In genomic region chr14:77313374-77313773, GRCh38 we compare ENCODE assay signal across 13 cellular contexts. TPM values are rescaled to one million over a fixed set of nuclear protein-coding genes. Genes with fewer than 3 reads are reported as not detected.
DNase-seq lines count a peak whose midpoint lies in the region; ATAC-seq and TF ChIP-seq lines count a peak whose summit lies in the region.
"Had no signal": no experiment of that assay in that cellular context is flagged by ENCODE, and none has a peak within 500 bp of the region (broad histone marks: within the 10 kb centered on the region; RNA-seq: fewer than 3 reads in every experiment).

No MANE protein-coding gene starts in this region.

- no peaks in the 10 kb centered on the region for H4K20me1 ChIP-seq in GM23248 (ENCODE audit: insufficient read depth)

- peaks cover 53% of the 10 kb centered on the region for H3K79me2 ChIP-seq in GM23248 (ENCODE audit: insufficient read depth)

- TF ChIP-seq CTCF in adrenal gland (IDR thresholded peaks at IDR 0.05) (no peak), foreskin keratinocyte (conservative IDR thresholded peaks at IDR 0.05) (no peak)

- H3K36me3 ChIP-seq in GM23248 (ENCODE audit: low read depth): no peaks in the 10 kb centered on the region
- no peaks in the 10 kb centered on the region for H3K36me3 ChIP-seq in adrenal gland (replicated peaks in 1 of 2)
- H3K36me3 ChIP-seq: upper lobe of right lung had no signal

- H3F3A ChIP-seq in GM23248 (ENCODE audit: insufficient read depth): peaks cover 23% of the 10 kb centered on the region

- in situ Hi-C loops in GM23248 (cut with MboI): no loop called here

- no peak for ATAC-seq in foreskin keratinocyte
- ATAC-seq in HG02678 (IDR thresholded peaks at IDR 0.05; ENCODE audit: unreplicated experiment): no peak
- ATAC-seq: activated CD8-positive, alpha-beta T cell treated with anti-CD3 and anti-CD28 coated beads, Interleukin-2, amount 10 ng/mL, durations not matched to agents 7 days and 5 days; upper lobe of right lung had no signal

- H3K9me2 ChIP-seq in GM23248 (ENCODE audit: insufficient read depth): no peaks in the 10 kb centered on the region

- peak overlapping the region; percentile 52 for H3K9ac ChIP-seq in GM23248

- H3K4me3 ChIP-seq in GM23248: no peak overlapping the region
- H3K4me3 ChIP-seq in adrenal gland: no peak overlapping the region
- H3K4me3 ChIP-seq in skin epidermis: no peak overlapping the region
- H3K4me3 ChIP-seq: upper lobe of right lung had no signal

- H3K27me3 ChIP-seq in GM23248 (replicated peaks; ENCODE audit: insufficient read depth) (no peaks in the 10 kb centered on the region), adrenal gland (no peaks in the 10 kb centered on the region), foreskin keratinocyte (no peaks in the 10 kb centered on the region)
- H3K27me3 ChIP-seq: upper lobe of right lung had no signal

- no peaks in the 10 kb centered on the region for H3K9me3 ChIP-seq in GM23248 (ENCODE audit: low read depth)
- H3K9me3 ChIP-seq in adrenal gland (replicated peaks in 1 of 3): no peaks in the 10 kb centered on the region
- H3K9me3 ChIP-seq: upper lobe of right lung had no signal

- DNase-seq in GM23248 (no peak), adrenal gland (no peak), foreskin keratinocyte (no peak), NCI-H2107 (lab: John Stamatoyannopoulos, UW) (no peak), NCI-H1048 (lab: John Stamatoyannopoulos, UW) (no peak)
- no peak for DNase-seq in activated CD4-positive, alpha-beta T cell treated with anti-CD3 and anti-CD28 coated beads for 4 hours
- DNase-seq: activated CD8-positive, alpha-beta T cell treated with anti-CD3 and anti-CD28 coated beads, Interleukin-2, amount 10 ng/mL, durations not matched to agents 7 days and 5 days; glutamatergic neuron; upper lobe of right lung had no signal

- intact Hi-C loops in adrenal gland (cut with DNase I): loop anchor here (5.0 to 10.0 kb wide), 3 partner anchors 159 to 439 kb away; no protein-coding TSS in a partner anchor

- no peak overlapping the region for H2AFZ ChIP-seq in GM23248

- 88 to 100% methylated on average over 1 of the region's 1 CpG for WGBS in GM23248 (ENCODE audit: low coverage in 1 of 2, low lambda C conversion rate in 2 of 2, missing lambda C conversion rate in 2 of 2), 2 experiments
- WGBS in adrenal gland, 4 donors: 35 to 67% (median 60%) methylated on average over 1 of the region's 1 CpG

- H3K4me2 ChIP-seq in GM23248 (ENCODE audit: unreplicated experiment): peak overlapping the region; percentile 46

- H3K4me1 ChIP-seq in GM23248 (ENCODE audit: insufficient read depth) (peaks cover 29% of the 10 kb centered on the region), adrenal gland (replicated peaks in 1 of 2) (peaks cover 14 to 46% of the 10 kb centered on the region in 2 donors), foreskin keratinocyte (peaks cover 7% of the 10 kb centered on the region)

- H3K27ac ChIP-seq in GM23248 (peak overlapping the region; percentile 67), adrenal gland (peak overlapping the region in 4 of 5 donors; percentile 9 to 74 (median 57)), foreskin keratinocyte (peak overlapping the region; percentile 33), skin epidermis (peak overlapping the region in 18 of 21 experiments; percentile 21 to 80 (median 60))
- H3K27ac ChIP-seq: upper lobe of right lung had no signal

- no peak for TF ChIP-seq POLR2A in adrenal gland (IDR thresholded peaks at IDR 0.05)

RNA-seq across cellular contexts. Expression of gene POMT2, which starts 7.3 kb away (rescaled TPM):
- total RNA-seq in GM23248 (2014; rRNA removed; shearing (Covaris generic)): 21.0 and 28.3 TPM in 2 replicates
- polyA plus RNA-seq in GM23248 (2016; fragmentation: Nextera tagmentation; extraction: Ambion mirVana) (18.0 and 20.7 TPM in 2 replicates), adrenal gland (10 to 100 TPM; 49.2 to 52.3 (median 51.0) TPM), foreskin keratinocyte (14.9 and 18.6 TPM in 2 replicates)
- total RNA-seq in adrenal gland (10 to 100 TPM; 14.0 to 48.8 (median 33.4) TPM), foreskin keratinocyte (16.6 and 18.2 TPM in 2 replicates)

RNA-seq across cellular contexts. Expression of gene GSTZ1, which starts 7.5 kb away (rescaled TPM):
- 26.1 and 26.2 TPM in 2 replicates for total RNA-seq in GM23248 (2014; rRNA removed; shearing (Covaris generic))
- polyA plus RNA-seq in GM23248 (2016; fragmentation: Nextera tagmentation; extraction: Ambion mirVana) (9.7 and 14.9 TPM in 2 replicates), adrenal gland (10 to 100 TPM; 28.7 to 74.0 (median 48.5) TPM), foreskin keratinocyte (22.1 and 24.8 TPM in 2 replicates)
- total RNA-seq in adrenal gland (100 to 1,000 TPM in 1 of 8 donors, 10 to 100 TPM in 7; 25.3 to 154 (median 52.5) TPM), foreskin keratinocyte (17.1 and 18.5 TPM in 2 replicates)

RNA-seq across cellular contexts. Expression of gene NGB, which starts 42.4 kb away (rescaled TPM):
- total RNA-seq in GM23248 (2014; rRNA removed; shearing (Covaris generic)): not detected in 2 replicates
- polyA plus RNA-seq in GM23248 (2016; fragmentation: Nextera tagmentation; extraction: Ambion mirVana) (not detected in 2 replicates), adrenal gland (10 to 100 TPM in 2 of 3 donors, 1 to 10 TPM in 1; 6.3 to 15.4 (median 10.3) TPM), foreskin keratinocyte (not detected in 2 replicates)
- total RNA-seq in adrenal gland (10 to 100 TPM in 1 of 8 donors, 1 to 10 TPM in 2, under 1 TPM in 1, not detected in 4; 0.23 to 13.0 (median 2.6) TPM), foreskin keratinocyte (not detected in 2 replicates)
- total RNA-seq: activated CD8-positive, alpha-beta T cell treated with anti-CD3 and anti-CD28 coated beads, Interleukin-2, amount 10 ng/mL, durations not matched to agents 7 days and 5 days; G401; mucosa of gallbladder; upper lobe of right lung had no signal
